In the genomic region with DNA sequence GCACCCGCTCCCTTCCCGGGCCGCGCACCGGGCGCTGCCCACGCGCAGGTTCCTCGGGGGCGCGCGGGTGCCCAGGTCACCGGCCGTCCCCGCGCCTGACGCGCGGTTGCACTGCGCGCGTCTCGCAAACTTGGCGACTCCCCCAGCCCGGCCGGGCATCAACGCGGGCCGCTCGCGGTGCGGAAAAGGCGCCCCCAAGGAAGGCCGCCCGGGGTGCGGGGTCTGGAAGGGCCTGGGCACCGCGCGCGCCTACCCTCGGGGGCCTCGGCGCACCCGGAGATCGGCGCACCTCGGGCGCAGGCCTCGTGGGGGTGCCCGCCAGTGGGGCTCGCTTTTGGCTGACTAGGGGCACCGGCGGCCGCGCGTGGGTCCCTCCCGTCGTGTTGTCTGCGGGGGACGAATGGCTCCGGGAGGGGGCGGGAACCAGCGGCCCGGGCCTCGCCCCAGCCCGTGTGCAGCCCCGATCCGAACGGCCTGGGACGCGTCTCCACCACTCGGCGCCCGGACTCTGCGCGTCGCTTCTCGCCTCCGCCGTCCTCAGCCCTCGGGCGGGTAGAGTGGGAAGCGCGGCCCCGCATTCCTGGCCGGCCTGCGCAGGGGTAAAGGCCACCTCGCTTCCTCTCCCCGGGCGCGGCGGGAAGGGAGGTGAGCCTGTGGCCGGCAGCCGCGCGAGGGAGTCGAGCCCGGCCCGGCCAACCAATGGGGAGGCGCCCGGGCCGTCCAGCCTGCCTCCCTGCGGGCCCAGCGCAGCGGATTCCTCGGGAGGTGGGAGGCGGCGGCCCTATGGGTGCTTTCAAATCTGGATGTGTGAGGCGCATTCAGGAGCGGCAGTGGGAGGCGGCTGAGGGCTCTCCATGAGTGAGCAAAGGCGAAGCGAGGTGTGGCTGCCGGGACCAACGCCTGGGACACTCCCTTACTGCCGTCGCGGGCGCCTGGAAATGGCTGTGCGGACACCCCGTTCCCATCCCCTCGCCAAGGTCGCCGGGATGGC, we compare ENCODE assay signal across 8 cellular contexts. TPM values are rescaled to one million over a fixed set of nuclear protein-coding genes. Genes with fewer than 3 reads are reported as not detected.
DNase-seq lines count a peak whose midpoint lies in the region; ATAC-seq lines count a peak whose summit lies in the region.

No MANE protein-coding gene starts in this region.

- WGBS in thymus, result 18% methylated on average over 124 of the region's 124 CpGs

- H3K36me3 Mint-ChIP-seq in activated T-cell treated with anti-CD3 and anti-CD28 coated beads, Interleukin-2, amount 50 U/mL, for 24 hours (ENCODE audit: low read depth), result no peaks in the 10 kb centered on the region

- H3K4me1 ChIP-seq in thymus (ENCODE audit: control insufficient read depth, insufficient read depth, low read length), result peaks cover 3% of the 10 kb centered on the region

- no peaks in the 10 kb centered on the region for H3K9me3 Mint-ChIP-seq in activated T-cell treated with anti-CD3 and anti-CD28 coated beads, Interleukin-2, amount 50 U/mL, for 24 hours

- H3K27ac ChIP-seq in thymus (ENCODE audit: low read depth), result peak overlapping the region; percentile 49

- no peaks in the 10 kb centered on the region for H3K36me3 ChIP-seq in thymus (ENCODE audit: control insufficient read depth, insufficient read depth)

- DNase-seq in activated T-cell treated with anti-CD3 and anti-CD28 coated beads, Interleukin-2, amount 50 U/mL, for 24 hours, result no peak
- DNase-seq in activated T-cell treated with anti-CD3 and anti-CD28 coated beads for 4 hours (no peak), astrocyte of the hippocampus (ENCODE audit: low read depth, low spot score) (peak; percentile 45), left colon (peak; percentile 60 to 72), HPDE6-E6E7 (ENCODE audit: extremely low spot score) (no peak)

- peaks cover 45% of the 10 kb centered on the region for H3K27me3 Mint-ChIP-seq in activated T-cell treated with anti-CD3 and anti-CD28 coated beads, Interleukin-2, amount 50 U/mL, for 24 hours

- intact Hi-C loops in left colon (cut with DNase I, micrococcal nuclease), result no loop called here

- H3K27me3 ChIP-seq in thymus (ENCODE audit: control insufficient read depth, insufficient read depth), result peaks cover 45% of the 10 kb centered on the region

- H3K4me1 Mint-ChIP-seq in activated T-cell treated with anti-CD3 and anti-CD28 coated beads, Interleukin-2, amount 50 U/mL, for 24 hours (ENCODE audit: low read depth), result peaks cover 13% of the 10 kb centered on the region

- H3K4me3 ChIP-seq in thymus (ENCODE audit: low read length), result peak overlapping the region; percentile 60

- peak; percentile 65 for ATAC-seq in left colon
- ATAC-seq in HG02884 (IDR thresholded peaks at IDR 0.05; ENCODE audit: unreplicated experiment), result no peak
- ATAC-seq in GM21381 (IDR thresholded peaks at IDR 0.05; ENCODE audit: unreplicated experiment), result no peak

- H3K9me3 ChIP-seq in thymus (ENCODE audit: control insufficient read depth), result no peaks in the 10 kb centered on the region

- no peak overlapping the region for H3K27ac Mint-ChIP-seq in activated T-cell treated with anti-CD3 and anti-CD28 coated beads, Interleukin-2, amount 50 U/mL, for 24 hours

- H3K4me3 Mint-ChIP-seq in activated T-cell treated with anti-CD3 and anti-CD28 coated beads, Interleukin-2, amount 50 U/mL, for 24 hours, result peak overlapping the region; percentile 38

RNA-seq across cellular contexts. Expression of a gene that starts 0.9 kb away (rescaled TPM):
- total RNA-seq in left colon, result 1 to 10 TPM; 3.0 to 5.6 TPM
- 3.7 TPM for polyA plus RNA-seq in thymus

RNA-seq across cellular contexts. Expression of a gene that starts 29.3 kb away (rescaled TPM):
- total RNA-seq in left colon, result not detected
- 0.57 TPM for polyA plus RNA-seq in thymus

RNA-seq across cellular contexts. Expression of a gene that starts 33.1 kb away (rescaled TPM):
- 10 to 100 TPM; 49.5 to 58.5 TPM for total RNA-seq in left colon
- 73.2 TPM for polyA plus RNA-seq in thymus

Comparison
In these comparisons a context has a peak if more than half of its experiments do, and no peak if none do; other contexts are left out.
1. DNase-seq: peak in astrocyte of the hippocampus (single experiment) and left colon (2 of 2); none in activated T-cell treated with anti-CD3 and anti-CD28 coated beads, Interleukin-2, amount 50 U/mL, for 24 hours (single experiment), activated T-cell treated with anti-CD3 and anti-CD28 coated beads for 4 hours (single experiment) and HPDE6-E6E7 (single experiment).